ENCODE assay signal across 17 cellular contexts in the genomic region with DNA sequence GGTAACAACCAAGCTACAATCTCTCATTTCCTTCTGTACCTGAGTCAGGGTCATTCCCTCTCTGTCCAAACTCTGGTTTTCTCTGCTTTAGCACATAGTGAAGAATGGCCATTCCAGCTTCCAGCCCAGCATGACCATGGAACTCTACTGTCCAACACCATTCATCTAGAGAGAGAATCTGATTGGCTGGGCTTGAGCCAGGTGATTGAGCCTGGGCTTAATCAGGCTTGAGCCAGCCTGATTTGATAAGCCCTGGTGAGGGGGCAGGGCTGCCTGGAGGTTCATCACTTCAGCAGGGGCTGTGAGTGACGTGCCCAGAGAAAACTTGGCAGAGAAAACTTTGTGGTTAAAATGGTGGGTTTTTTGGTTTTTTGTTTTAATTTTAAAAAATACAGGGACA.
DNase-seq lines count a peak whose midpoint lies in the region; ATAC-seq and TF ChIP-seq lines count a peak whose summit lies in the region.
"Had no signal": no experiment of that assay in that cellular context is flagged by ENCODE, and none has a peak within 500 bp of the region (broad histone marks: within the 10 kb centered on the region; RNA-seq: fewer than 3 reads in every experiment).

No MANE protein-coding gene starts in this region.

- intact Hi-C loops in activated CD4-positive, alpha-beta memory T cell treated with anti-CD3 and anti-CD28 coated beads for 36 hours (cut with micrococcal nuclease): no loop called here
- intact Hi-C loops in tibial artery (cut with DNase I; ENCODE audit: low total_unique reads): no loop called here

- H3K27ac Mint-ChIP-seq in WTC11 (no peak overlapping the region), neural progenitor cell (no peak overlapping the region)
- H3K27ac Mint-ChIP-seq in activated CD4-positive, alpha-beta memory T cell treated with anti-CD3 and anti-CD28 coated beads for 36 hours: no peak overlapping the region

- H3K9me3 ChIP-seq in BE2C: no peaks in the 10 kb centered on the region
- H3K9me3 ChIP-seq in neural progenitor cell (ENCODE audit: low read depth): no peaks in the 10 kb centered on the region
- H3K9me3 ChIP-seq in tibial artery: no peaks in the 10 kb centered on the region
- H3K9me3 ChIP-seq: A549, SJSA1 had no signal

- DNase-seq in BE2C (peak; percentile 34), H7 (peak; percentile 43), WTC11 (ENCODE audit: low spot score) (no peak), neural progenitor cell (ENCODE audit: low spot score) (peak; percentile 51), tibial artery (no peak), AML-193 (lab: John Stamatoyannopoulos, UW) (no peak), NCI-H2196 (lab: John Stamatoyannopoulos, UW; ENCODE audit: unreplicated experiment) (no peak)
- DNase-seq in activated CD4-positive, alpha-beta memory T cell treated with anti-CD3 and anti-CD28 coated beads for 36 hours: no peak
- DNase-seq: CD8-positive, alpha-beta memory T cell; DMS79; NCI-H1105; NCI-H1694; NCI-H510A; SW 1271 had no signal

- H3F3A ChIP-seq in neural progenitor cell (ENCODE audit: low read depth): peaks cover 30% of the 10 kb centered on the region

- H3K36me3 ChIP-seq in BE2C: peaks cover 17% of the 10 kb centered on the region
- peaks cover 4% of the 10 kb centered on the region for H3K36me3 ChIP-seq in H7 (replicated peaks; ENCODE audit: control insufficient read depth, insufficient read depth, low read length)
- no peaks in the 10 kb centered on the region for H3K36me3 ChIP-seq in neural progenitor cell
- peaks cover 10 to 22% (median 11%) of the 10 kb centered on the region in 3 donors for H3K36me3 ChIP-seq in tibial artery

- H3K36me3 Mint-ChIP-seq in WTC11 (peaks cover 19% of the 10 kb centered on the region), neural progenitor cell (peaks cover 26% of the 10 kb centered on the region)
- H3K36me3 Mint-ChIP-seq in activated CD4-positive, alpha-beta memory T cell treated with anti-CD3 and anti-CD28 coated beads for 36 hours: peaks cover 26% of the 10 kb centered on the region

- POLR2A ChIA-PET in WTC11 (lab: Charles Lee): interaction anchor here (1.2 kb wide), 1 partner anchor 21 kb away, joined by 8 read pairs; no protein-coding TSS in a partner anchor
- POLR2A ChIA-PET in activated CD4-positive, alpha-beta memory T cell treated with anti-CD3 and anti-CD28 coated beads for 36 hours (lab: Charles Lee): no interaction called here

- no peak overlapping the region for H3K27ac ChIP-seq in neural progenitor cell
- no peak overlapping the region for H3K27ac ChIP-seq in tibial artery
- H3K27ac ChIP-seq: A549; BLaER1 treated with 17β-estradiol and CSF1 and Interleukin-3, amounts not matched to agents 10 nM and 100 nM; SJSA1 had no signal

- H3K4me3 ChIP-seq in BE2C (ENCODE audit: low read depth, low read length) (no peak overlapping the region), H7 (ENCODE audit: insufficient read depth, low read depth, low read length) (no peak overlapping the region), neural progenitor cell (no peak overlapping the region), tibial artery (no peak overlapping the region)
- H3K4me3 ChIP-seq: A549; BLaER1 treated with 17β-estradiol and CSF1 and Interleukin-3, amounts not matched to agents 10 nM and 100 nM; SJSA1 had no signal

- peaks cover 75% of the 10 kb centered on the region for H3K79me2 ChIP-seq in neural progenitor cell (ENCODE audit: low read depth)

- H3K27me3 ChIP-seq in BE2C (no peaks in the 10 kb centered on the region), H7 (ENCODE audit: control insufficient read depth, insufficient read depth, low read length) (no peaks in the 10 kb centered on the region), neural progenitor cell (no peaks in the 10 kb centered on the region), tibial artery (no peaks in the 10 kb centered on the region)
- H3K27me3 ChIP-seq: BLaER1 treated with 17β-estradiol and CSF1 and Interleukin-3, amounts not matched to agents 10 nM and 100 nM; SJSA1 had no signal

- H3K9ac ChIP-seq in neural progenitor cell: no peak overlapping the region
- H3K9ac ChIP-seq: BLaER1 treated with 17β-estradiol and CSF1 and Interleukin-3, amounts not matched to agents 10 nM and 100 nM had no signal

- no peak overlapping the region for H2AFZ ChIP-seq in neural progenitor cell (replicated peaks)

- TF ChIP-seq CTCF in BE2C (IDR thresholded peaks at IDR 0.05; ENCODE audit: low read depth, low read length) (no peak), WTC11 (IDR thresholded peaks at IDR 0.05) (no peak), neural progenitor cell (IDR thresholded peaks at IDR 0.05) (no peak), tibial artery (IDR thresholded peaks at IDR 0.05) (no peak)

- H3K4me2 ChIP-seq in neural progenitor cell: no peak overlapping the region
- H3K4me2 ChIP-seq: A549; BLaER1 treated with 17β-estradiol and CSF1 and Interleukin-3, amounts not matched to agents 10 nM and 100 nM had no signal

- H3K27me3 Mint-ChIP-seq in WTC11 (ENCODE audit: low read depth) (no peaks in the 10 kb centered on the region), neural progenitor cell (ENCODE audit: insufficient read depth, low read depth) (no peaks in the 10 kb centered on the region)
- H3K27me3 Mint-ChIP-seq in activated CD4-positive, alpha-beta memory T cell treated with anti-CD3 and anti-CD28 coated beads for 36 hours: no peaks in the 10 kb centered on the region
- H3K27me3 Mint-ChIP-seq: CD8-positive, alpha-beta memory T cell had no signal

- H3K4me1 ChIP-seq in BE2C (peaks cover 5% of the 10 kb centered on the region; the same call in 1 of the 2 replicates), neural progenitor cell (peaks cover 43% of the 10 kb centered on the region), tibial artery (peaks cover 0 to 22% (median 7%) of the 10 kb centered on the region in 4 donors)
- H3K4me1 ChIP-seq: SJSA1 had no signal

- peak; percentile 42 for ATAC-seq in WTC11
- ATAC-seq: A549 had no signal

- H3K4me1 Mint-ChIP-seq in WTC11 (peaks cover 53% of the 10 kb centered on the region), neural progenitor cell (peaks cover 27% of the 10 kb centered on the region)
- H3K4me1 Mint-ChIP-seq in activated CD4-positive, alpha-beta memory T cell treated with anti-CD3 and anti-CD28 coated beads for 36 hours (ENCODE audit: low read depth): peaks cover 6% of the 10 kb centered on the region

- CTCF ChIA-PET in WTC11 (lab: Charles Lee): interaction anchor here (2.0 kb wide), 1 partner anchor 29 kb away, joined by 9 read pairs; no protein-coding TSS in a partner anchor
- CTCF ChIA-PET in activated CD4-positive, alpha-beta memory T cell treated with anti-CD3 and anti-CD28 coated beads for 36 hours (lab: Charles Lee): interaction anchor here (3.9 kb wide), 1 partner anchor 28 kb away, joined by 19 read pairs; no protein-coding TSS in a partner anchor

- H3K9me3 Mint-ChIP-seq in WTC11 (no peaks in the 10 kb centered on the region; the same call in 1 of the 2 replicates), neural progenitor cell (no peaks in the 10 kb centered on the region)
- no peaks in the 10 kb centered on the region for H3K9me3 Mint-ChIP-seq in activated CD4-positive, alpha-beta memory T cell treated with anti-CD3 and anti-CD28 coated beads for 36 hours
- H3K9me3 Mint-ChIP-seq: CD8-positive, alpha-beta memory T cell had no signal

- H3K4me3 Mint-ChIP-seq in WTC11 (no peak overlapping the region), neural progenitor cell (no peak overlapping the region)
- H3K4me3 Mint-ChIP-seq in activated CD4-positive, alpha-beta memory T cell treated with anti-CD3 and anti-CD28 coated beads for 36 hours: no peak overlapping the region
- H3K4me3 Mint-ChIP-seq: CD8-positive, alpha-beta memory T cell had no signal

- peaks cover 58% of the 10 kb centered on the region for H4K20me1 ChIP-seq in neural progenitor cell (ENCODE audit: low read depth)

TF ChIP-seq in WTC11, 78 proteins besides CTCF, POLR2A, EP300 and RAD21 (continues in another document):
- TF ChIP-seq MAX (CRISPR knock-in tag; IDR thresholded peaks at IDR 0.05) (no peak), CDX4 (CRISPR knock-in tag; IDR thresholded peaks at IDR 0.05; ENCODE audit: borderline replicate concordance) (no peak)
- TF ChIP-seq, protein P1, sequence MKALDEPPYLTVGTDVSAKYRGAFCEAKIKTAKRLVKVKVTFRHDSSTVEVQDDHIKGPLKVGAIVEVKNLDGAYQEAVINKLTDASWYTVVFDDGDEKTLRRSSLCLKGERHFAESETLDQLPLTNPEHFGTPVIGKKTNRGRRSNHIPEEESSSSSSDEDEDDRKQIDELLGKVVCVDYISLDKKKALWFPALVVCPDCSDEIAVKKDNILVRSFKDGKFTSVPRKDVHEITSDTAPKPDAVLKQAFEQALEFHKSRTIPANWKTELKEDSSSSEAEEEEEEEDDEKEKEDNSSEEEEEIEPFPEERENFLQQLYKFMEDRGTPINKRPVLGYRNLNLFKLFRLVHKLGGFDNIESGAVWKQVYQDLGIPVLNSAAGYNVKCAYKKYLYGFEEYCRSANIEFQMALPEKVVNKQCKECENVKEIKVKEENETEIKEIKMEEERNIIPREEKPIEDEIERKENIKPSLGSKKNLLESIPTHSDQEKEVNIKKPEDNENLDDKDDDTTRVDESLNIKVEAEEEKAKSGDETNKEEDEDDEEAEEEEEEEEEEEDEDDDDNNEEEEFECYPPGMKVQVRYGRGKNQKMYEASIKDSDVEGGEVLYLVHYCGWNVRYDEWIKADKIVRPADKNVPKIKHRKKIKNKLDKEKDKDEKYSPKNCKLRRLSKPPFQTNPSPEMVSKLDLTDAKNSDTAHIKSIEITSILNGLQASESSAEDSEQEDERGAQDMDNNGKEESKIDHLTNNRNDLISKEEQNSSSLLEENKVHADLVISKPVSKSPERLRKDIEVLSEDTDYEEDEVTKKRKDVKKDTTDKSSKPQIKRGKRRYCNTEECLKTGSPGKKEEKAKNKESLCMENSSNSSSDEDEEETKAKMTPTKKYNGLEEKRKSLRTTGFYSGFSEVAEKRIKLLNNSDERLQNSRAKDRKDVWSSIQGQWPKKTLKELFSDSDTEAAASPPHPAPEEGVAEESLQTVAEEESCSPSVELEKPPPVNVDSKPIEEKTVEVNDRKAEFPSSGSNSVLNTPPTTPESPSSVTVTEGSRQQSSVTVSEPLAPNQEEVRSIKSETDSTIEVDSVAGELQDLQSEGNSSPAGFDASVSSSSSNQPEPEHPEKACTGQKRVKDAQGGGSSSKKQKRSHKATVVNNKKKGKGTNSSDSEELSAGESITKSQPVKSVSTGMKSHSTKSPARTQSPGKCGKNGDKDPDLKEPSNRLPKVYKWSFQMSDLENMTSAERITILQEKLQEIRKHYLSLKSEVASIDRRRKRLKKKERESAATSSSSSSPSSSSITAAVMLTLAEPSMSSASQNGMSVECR (CRISPR knock-in tag; IDR thresholded peaks at IDR 0.05; ENCODE audit: borderline replicate concordance): no peak

Comparison
In these comparisons a context has a peak if more than half of its experiments do, and no peak if none do; other contexts are left out.
1. DNase-seq: peak in BE2C (single experiment), H7 (single experiment) and neural progenitor cell (single experiment); none in WTC11 (single experiment), activated CD4-positive, alpha-beta memory T cell treated with anti-CD3 and anti-CD28 coated beads for 36 hours (single experiment), tibial artery (0 of 2), AML-193 (0 of 2) and NCI-H2196 (single experiment).